27 cellular contexts compared by ENCODE assay signal in the genomic region with DNA sequence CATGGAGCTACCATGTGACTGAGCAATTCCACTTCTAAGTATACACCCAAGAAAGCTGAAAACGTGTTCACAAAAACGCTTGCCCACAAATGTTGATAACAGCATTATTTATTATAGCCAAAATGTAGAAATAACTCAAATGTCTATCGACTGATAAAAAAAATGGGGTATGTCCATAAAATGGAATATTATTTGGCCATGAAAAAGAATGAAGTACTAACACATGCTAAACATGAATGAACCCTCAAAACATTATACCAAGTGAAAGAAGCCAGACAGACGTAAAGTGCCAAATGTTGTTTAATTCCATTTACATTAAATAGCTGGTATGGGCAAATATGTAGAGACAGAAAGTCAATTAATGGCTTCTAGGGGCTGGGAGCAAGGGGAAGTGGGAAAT.
"Had no signal": no experiment of that assay in that cellular context is flagged by ENCODE, and none has a peak within 500 bp of the region (broad histone marks: within the 10 kb centered on the region; RNA-seq: fewer than 3 reads in every experiment).

No MANE protein-coding gene starts in this region.

- H3K9me3 ChIP-seq: gastrocnemius medialis had no signal

- H3K27ac ChIP-seq: coronary artery, dorsolateral prefrontal cortex, epithelial cell of prostate, esophagus muscularis mucosa, esophagus squamous epithelium, foreskin keratinocyte, gastrocnemius medialis, gastroesophageal sphincter, heart left ventricle, heart right ventricle, hepatocyte had no signal

- H3K36me3 ChIP-seq: esophagus muscularis mucosa, esophagus squamous epithelium, gastrocnemius medialis, gastroesophageal sphincter, heart left ventricle, heart right ventricle had no signal

- H3K4me1 ChIP-seq: esophagus muscularis mucosa, esophagus squamous epithelium, foreskin keratinocyte, gastrocnemius medialis, gastroesophageal sphincter, heart left ventricle, heart right ventricle had no signal

- ATAC-seq: effector memory CD8-positive, alpha-beta T cell; esophagus mucosa; foreskin keratinocyte; gastrocnemius medialis; gastroesophageal sphincter; heart left ventricle; heart right ventricle had no signal

- H3K4me3 ChIP-seq: coronary artery, dorsolateral prefrontal cortex, esophagus muscularis mucosa, esophagus squamous epithelium, gastrocnemius medialis, gastroesophageal sphincter, heart left ventricle, heart right ventricle, hepatocyte had no signal

- H3K79me2 ChIP-seq: hepatocyte had no signal

- DNase-seq: cortex of kidney; dermis blood vessel endothelial cell; dorsolateral prefrontal cortex; effector CD4-positive, alpha-beta T cell; effector CD8-positive, alpha-beta T cell; effector memory CD4-positive, alpha-beta T cell; effector memory CD8-positive, alpha-beta T cell; endodermal cell; erythroblast; esophagus squamous epithelium; foreskin fibroblast; foreskin keratinocyte; foreskin melanocyte; gastrocnemius medialis; glutamatergic neuron; head of caudate nucleus; heart left ventricle; heart right ventricle; hippocampal formation had no signal

- H3K4me2 ChIP-seq: hepatocyte had no signal

- H3K27me3 ChIP-seq: esophagus muscularis mucosa, esophagus squamous epithelium, foreskin keratinocyte, gastrocnemius medialis, gastroesophageal sphincter, heart left ventricle, heart right ventricle, hepatocyte had no signal

- H2AFZ ChIP-seq: hepatocyte had no signal

- FAIRE-seq: endometrium, endothelial cell of umbilical vein had no signal
